ENCODE assay signal across 9 cellular contexts in the genomic region with DNA sequence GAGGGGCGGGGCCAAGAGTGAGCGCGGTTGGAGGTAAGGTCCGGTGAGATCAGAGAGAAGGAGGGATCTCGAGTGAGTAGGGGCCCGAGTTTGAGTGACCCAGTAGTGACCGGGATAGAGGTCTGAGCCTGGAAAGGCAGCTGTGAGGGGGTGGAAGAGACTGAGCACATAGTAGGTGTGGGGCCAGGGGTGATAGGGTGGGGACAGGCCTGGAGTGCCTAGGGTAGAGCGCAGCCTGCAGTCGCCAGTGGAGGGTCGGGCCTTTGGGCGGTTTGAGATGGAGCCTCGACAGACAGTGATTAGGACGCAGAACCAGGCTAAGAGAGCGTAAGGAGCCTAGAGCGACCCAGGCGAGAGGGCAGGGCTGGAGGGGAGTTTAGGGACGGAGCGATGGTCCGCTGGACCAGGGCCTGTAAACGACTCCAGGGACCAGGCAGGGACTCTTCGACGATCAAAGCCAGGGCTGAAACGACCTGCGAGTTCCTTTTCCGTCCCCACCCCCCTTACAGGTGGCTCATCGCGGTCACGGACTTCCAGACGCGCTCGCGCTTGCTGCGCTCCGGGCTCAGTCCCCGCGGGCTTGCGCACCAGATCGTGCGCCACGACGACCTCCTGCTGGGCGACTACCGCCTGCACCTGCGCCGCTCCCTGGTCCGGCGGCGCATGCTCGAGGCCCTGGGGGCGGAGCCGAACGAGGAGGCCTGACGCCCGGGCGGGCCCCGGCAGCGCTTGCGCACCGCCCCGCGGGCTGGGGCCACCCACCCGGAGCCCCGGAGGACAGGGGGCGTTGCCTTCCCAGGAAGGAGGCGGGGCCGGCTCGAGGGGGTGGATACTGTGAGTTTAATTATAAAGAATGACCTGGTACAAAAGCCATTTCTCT. TPM values are rescaled to one million over a fixed set of nuclear protein-coding genes. Genes with fewer than 3 reads are reported as not detected.
A peak's percentile ranks its signal among the peaks of the same experiment; 100 is the strongest.
DNase-seq lines count a peak whose midpoint lies in the region; ATAC-seq and TF ChIP-seq lines count a peak whose summit lies in the region.
"Had no signal": no experiment of that assay in that cellular context is flagged by ENCODE, and none has a peak within 500 bp of the region (broad histone marks: within the 10 kb centered on the region; RNA-seq: fewer than 3 reads in every experiment).

No MANE protein-coding gene starts in this region.

- H3K4me3 ChIP-seq in CD4-positive, alpha-beta memory T cell (ENCODE audit: low read length in 2 of 2) = no peak overlapping the region
- H3K4me3 ChIP-seq in MG63 (peak overlapping the region; percentile 53), lung (peak overlapping the region; percentile 15)

- peaks cover 12% of the 10 kb centered on the region for H3K4me1 ChIP-seq in CD4-positive, alpha-beta memory T cell (ENCODE audit: insufficient read depth, low read length)
- peaks cover 0 to 13% of the 10 kb centered on the region in 2 donors for H3K4me1 ChIP-seq in lung (ENCODE audit: control insufficient read depth in 2 of 2, insufficient read depth in 2 of 2, low read length in 2 of 2)

- CTCF ChIA-PET in CD4-positive, alpha-beta memory T cell (lab: Charles Lee; ENCODE audit: partially characterized antibody) = interaction anchor here (0.6 kb wide), 1 partner anchor 115 kb away, joined by 4 read pairs; no protein-coding TSS in a partner anchor

- peaks cover 2 to 51% (median 27%) of the 10 kb centered on the region in 8 donors for H3K9me3 Mint-ChIP-seq in CD4-positive, alpha-beta memory T cell

- POLR2A ChIA-PET in CD4-positive, alpha-beta memory T cell (lab: Charles Lee; ENCODE audit: partially characterized antibody) = no interaction called here

- peak; percentile 27 for ATAC-seq in lung (ENCODE audit: insufficient read depth, low FRiP score)
- ATAC-seq in GM21423 (IDR thresholded peaks at IDR 0.05; ENCODE audit: unreplicated experiment) = no peak
- no peak for ATAC-seq in HG03439 (IDR thresholded peaks at IDR 0.05; ENCODE audit: unreplicated experiment)

- peak in 3 of 5 donors; percentile 4 to 49 (median 23) for DNase-seq in CD4-positive, alpha-beta memory T cell
- DNase-seq in MG63 (peak; percentile 83), dermis blood vessel endothelial cell (peak; percentile 92), lung (ENCODE audit: low spot score) (peak; percentile 66)
- DNase-seq in activated CD4-positive, alpha-beta T cell treated with anti-CD3 and anti-CD28 coated beads for 1 hour = peak; percentile 28
- peak; percentile 34 for DNase-seq in stimulated activated CD8-positive, alpha-beta memory T cell treated with anti-CD3 and anti-CD28 coated beads, Interleukin-15, amount 100 ng/mL, for 24 hours (ENCODE audit: low read depth)

- H3K27me3 ChIP-seq in CD4-positive, alpha-beta memory T cell (ENCODE audit: insufficient read depth, low read length) = peaks cover 13% of the 10 kb centered on the region
- peaks cover 3% of the 10 kb centered on the region; the same call in 1 of the 2 replicates for H3K27me3 ChIP-seq in MG63
- H3K27me3 ChIP-seq in lung (ENCODE audit: control insufficient read depth, insufficient read depth) = peaks cover 8% of the 10 kb centered on the region

- no peaks in the 10 kb centered on the region for H3K36me3 ChIP-seq in CD4-positive, alpha-beta memory T cell (ENCODE audit: insufficient read depth, low read length)
- H3K36me3 ChIP-seq in MG63 = no peaks in the 10 kb centered on the region
- H3K36me3 ChIP-seq in lung (ENCODE audit: control insufficient read depth in 2 of 2, insufficient read depth in 2 of 2, low read length in 2 of 2) = no peaks in the 10 kb centered on the region

- H3K36me3 Mint-ChIP-seq in CD4-positive, alpha-beta memory T cell = peaks cover 0 to 3% of the 10 kb centered on the region in 2 donors

- H3K27ac ChIP-seq in CD4-positive, alpha-beta memory T cell (ENCODE audit: low read depth, low read length) = no peak overlapping the region
- no peak overlapping the region for H3K27ac ChIP-seq in lung (ENCODE audit: low read depth in 1 of 2, low read length in 1 of 2)
- H3K27ac ChIP-seq: KMS-11 had no signal

- WGBS in lung, 2 donors = 2 to 4% methylated on average over 65 to 67 of the region's 67 CpGs

- TF ChIP-seq CTCF in lung (IDR thresholded peaks at IDR 0.05; ENCODE audit: control extremely low read depth, extremely low read depth) = no peak

- H3K9me3 ChIP-seq in CD4-positive, alpha-beta memory T cell (ENCODE audit: control insufficient read depth in 1 of 2, low read length in 2 of 2) = no peaks in the 10 kb centered on the region
- peaks cover 6% of the 10 kb centered on the region; the same call in 1 of the 2 replicates for H3K9me3 ChIP-seq in MG63
- H3K9me3 ChIP-seq in lung (ENCODE audit: control insufficient read depth in 2 of 2, insufficient read depth in 1 of 2, low read length in 1 of 2) = peaks cover 0 to 14% of the 10 kb centered on the region in 2 donors

- H3K4me3 Mint-ChIP-seq in CD4-positive, alpha-beta memory T cell = peak overlapping the region; percentile 20 to 82 (median 68)

- peaks cover 8 to 17% (median 14%) of the 10 kb centered on the region in 4 donors for H3K4me1 Mint-ChIP-seq in CD4-positive, alpha-beta memory T cell

- peaks cover 59 to 60% of the 10 kb centered on the region in 2 donors for H3K27me3 Mint-ChIP-seq in CD4-positive, alpha-beta memory T cell

- peak overlapping the region in 5 of 7 donors; percentile 52 to 87 (median 74) for H3K27ac Mint-ChIP-seq in CD4-positive, alpha-beta memory T cell

- intact Hi-C loops in CD4-positive, alpha-beta memory T cell (cut with micrococcal nuclease) = no loop called here

RNA-seq across cellular contexts. Expression of a gene that starts 9.4 kb away (rescaled TPM):
- total RNA-seq in CD4-positive, alpha-beta memory T cell = not detected
- polyA plus RNA-seq in CD4-positive, alpha-beta memory T cell = not detected
- total RNA-seq in MG63 (2014; rRNA removed; shearing (Covaris generic); ENCODE audit: low replicate concordance) = 0.33 TPM in 1 of 2 replicates, not detected in the other
- 0.28 TPM in 1 of 2 replicates, not detected in the other for total RNA-seq in dermis blood vessel endothelial cell
- total RNA-seq in lung = 1 to 10 TPM in 1 of 2 donors, not detected in 1; 2.5 TPM
- polyA plus RNA-seq in lung = 1 to 10 TPM; 1.3 to 1.7 TPM

RNA-seq across cellular contexts. Expression of a gene that starts 19.0 kb away (rescaled TPM):
- not detected for total RNA-seq in CD4-positive, alpha-beta memory T cell
- under 1 TPM in 1 of 2 donors, not detected in 1; 0.09 TPM for polyA plus RNA-seq in CD4-positive, alpha-beta memory T cell
- total RNA-seq in MG63 (2014; rRNA removed; shearing (Covaris generic); ENCODE audit: low replicate concordance) = not detected in 2 replicates
- under 0.01 TPM in 1 of 2 replicates, not detected in the other for total RNA-seq in dermis blood vessel endothelial cell
- 1 to 10 TPM in 1 of 2 donors, under 1 TPM in 1; 0.60 to 1.5 TPM for total RNA-seq in lung
- polyA plus RNA-seq in lung = under 1 TPM; 0.23 to 0.81 TPM

Comparison
In these comparisons a context has a peak if more than half of its experiments do, and no peak if none do; other contexts are left out.
1. DNase-seq: peak in every context shown above with its lines; median percentile 92 in dermis blood vessel endothelial cell; 83 in MG63; 66 in lung; 34 in stimulated activated CD8-positive, alpha-beta memory T cell treated with anti-CD3 and anti-CD28 coated beads, Interleukin-15, amount 100 ng/mL, for 24 hours; 28 in activated CD4-positive, alpha-beta T cell treated with anti-CD3 and anti-CD28 coated beads for 1 hour; 23 in CD4-positive, alpha-beta memory T cell.
2. H3K4me3 ChIP-seq: peak in MG63 (single experiment) and lung (single experiment); none in CD4-positive, alpha-beta memory T cell (0 of 2).